In the genomic region with DNA sequence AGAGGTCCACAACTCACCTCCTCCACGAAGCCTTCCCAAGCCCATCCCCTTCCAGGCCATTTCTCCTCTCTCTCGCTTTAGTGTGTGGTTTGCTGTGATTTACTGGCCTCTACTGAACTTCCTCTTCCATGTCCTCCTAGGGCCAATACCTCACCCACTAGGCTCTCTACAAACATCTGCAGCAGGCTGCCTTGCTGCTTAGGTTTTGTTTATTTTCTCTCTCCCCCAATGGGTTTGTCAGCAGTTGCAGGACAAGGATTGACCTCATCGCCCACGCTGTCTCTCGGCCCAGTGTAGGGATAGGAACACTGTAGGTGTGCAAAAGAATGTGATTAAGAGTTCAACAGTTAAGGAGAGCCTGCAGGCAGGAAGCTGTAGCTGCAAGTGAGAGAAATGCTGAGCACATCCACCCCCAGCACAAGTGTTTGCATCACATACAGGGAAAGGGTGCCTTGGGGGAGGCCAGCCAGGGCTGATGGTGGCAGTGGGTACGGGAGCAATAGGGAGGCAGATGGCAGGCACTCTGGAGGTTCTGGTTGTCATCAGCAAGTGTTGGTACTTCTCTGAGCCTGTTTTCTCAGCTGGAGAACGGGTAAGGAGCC, we compare ENCODE assay signal across 8 cellular contexts. TPM values are rescaled to one million over a fixed set of nuclear protein-coding genes. Genes with fewer than 3 reads are reported as not detected.
DNase-seq lines count a peak whose midpoint lies in the region; ATAC-seq lines count a peak whose summit lies in the region.

No MANE protein-coding gene starts in this region.

- H3K4me3 Mint-ChIP-seq in central memory CD8-positive, alpha-beta T cell = peak overlapping the region; percentile 83
- peak overlapping the region; percentile 64 to 97 (median 80) for H3K4me3 Mint-ChIP-seq in naive B cell

- H3K4me1 Mint-ChIP-seq in central memory CD8-positive, alpha-beta T cell = peaks cover 16% of the 10 kb centered on the region
- H3K4me1 Mint-ChIP-seq in naive B cell = peaks cover 16 to 27% (median 26%) of the 10 kb centered on the region in 3 donors

- peaks cover 2% of the 10 kb centered on the region for H3K36me3 Mint-ChIP-seq in central memory CD8-positive, alpha-beta T cell (ENCODE audit: insufficient read depth)
- H3K36me3 Mint-ChIP-seq in naive B cell = no peaks in the 10 kb centered on the region

- DNase-seq in CD1c-positive myeloid dendritic cell (ENCODE audit: extremely low spot score) = peak; percentile 84
- peak; percentile 74 for DNase-seq in MV-4-11 (lab: John Stamatoyannopoulos, UW)
- DNase-seq in central memory CD8-positive, alpha-beta T cell (ENCODE audit: low spot score in 2 of 2) = no peak
- no peak for DNase-seq in naive B cell
- no peak for DNase-seq in NCI-H524 treated with DMSO at 0.1 percent for 48 hours (lab: John Stamatoyannopoulos, UW)
- no peak for DNase-seq in activated CD4-positive, alpha-beta T cell treated with anti-CD3 and anti-CD28 coated beads, Interleukin-2, amount 50 U/mL, for 1 hour
- DNase-seq in AG08395 (ENCODE audit: low spot score) = no peak

- no peaks in the 10 kb centered on the region for H3K9me3 Mint-ChIP-seq in central memory CD8-positive, alpha-beta T cell
- no peaks in the 10 kb centered on the region for H3K9me3 Mint-ChIP-seq in naive B cell

- no peak for ATAC-seq in central memory CD8-positive, alpha-beta T cell (replicated peaks; ENCODE audit: extremely low read depth, poor library complexity, severe bottlenecking)
- ATAC-seq in naive B cell (ENCODE audit: low read depth in 2 of 2) = no peak
- no peak for ATAC-seq in GM21423 (IDR thresholded peaks at IDR 0.05; ENCODE audit: unreplicated experiment)

- no peaks in the 10 kb centered on the region for H3K27me3 Mint-ChIP-seq in central memory CD8-positive, alpha-beta T cell
- no peaks in the 10 kb centered on the region for H3K27me3 Mint-ChIP-seq in naive B cell

- no peak overlapping the region for H3K27ac Mint-ChIP-seq in central memory CD8-positive, alpha-beta T cell (ENCODE audit: low read depth)
- H3K27ac Mint-ChIP-seq in naive B cell = peak overlapping the region in 4 of 6 donors; percentile 4 to 65 (median 22)

RNA-seq across cellular contexts. Expression of a gene that starts 1.4 kb away (rescaled TPM):
- 1 to 10 TPM in 5 of 6 donors, under 1 TPM in 1; 0.96 to 4.2 (median 1.7) TPM for polyA plus RNA-seq in naive B cell (ENCODE audit: low read depth in 6 of 6)

RNA-seq across cellular contexts. Expression of a gene that starts 18.3 kb away (rescaled TPM):
- not detected for polyA plus RNA-seq in naive B cell (ENCODE audit: low read depth in 6 of 6)

Comparison
In these comparisons a context has a peak if more than half of its experiments do, and no peak if none do; other contexts are left out.
1. DNase-seq: peak in CD1c-positive myeloid dendritic cell (single experiment) and MV-4-11 (single experiment); none in central memory CD8-positive, alpha-beta T cell (0 of 2), naive B cell (single experiment), NCI-H524 treated with DMSO at 0.1 percent for 48 hours (single experiment), activated CD4-positive, alpha-beta T cell treated with anti-CD3 and anti-CD28 coated beads, Interleukin-2, amount 50 U/mL, for 1 hour (single experiment) and AG08395 (single experiment).